1 cellular context compared by ENCODE assay signal in the genomic region with DNA sequence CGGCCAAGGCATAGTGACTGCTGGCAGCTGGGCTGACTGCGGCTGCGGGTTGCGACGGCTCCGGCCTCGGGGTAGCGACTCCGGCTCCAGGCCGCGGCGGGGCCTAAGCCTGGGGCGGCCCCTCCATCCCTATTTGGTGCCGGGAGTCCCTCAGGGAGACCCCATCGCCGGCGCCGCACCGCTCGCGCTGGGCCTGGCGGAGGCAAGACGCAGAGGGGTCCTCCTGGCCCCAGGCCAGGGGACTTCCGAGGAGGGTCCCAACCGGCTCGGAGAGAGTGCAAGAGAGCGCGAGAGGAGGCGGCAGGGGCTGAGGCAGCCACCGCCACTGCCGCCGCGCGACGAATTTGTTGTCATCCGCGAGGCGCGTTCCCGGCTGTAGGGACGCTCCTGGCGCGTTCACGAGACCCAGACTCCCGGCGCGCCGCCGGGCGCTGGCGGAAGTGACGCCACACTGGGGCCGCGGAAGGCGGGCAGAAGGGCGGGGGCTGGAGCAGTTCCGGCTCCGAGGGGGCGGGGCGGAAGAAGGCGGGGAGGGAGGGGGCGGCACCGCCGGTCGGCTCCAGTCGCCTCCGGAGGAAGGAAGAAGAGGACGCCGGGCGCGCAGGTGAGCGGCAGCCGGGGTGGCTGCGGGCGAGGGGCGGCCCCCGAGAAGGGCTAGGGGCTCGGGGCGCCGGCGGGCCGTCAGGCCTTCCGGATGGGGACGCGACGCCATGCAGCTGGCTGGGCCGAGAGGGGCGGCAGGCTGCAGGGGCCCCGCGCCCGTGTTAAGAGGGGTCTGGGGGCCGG.
TF ChIP-seq lines count a peak whose summit lies in the region.

A gene with protein sequence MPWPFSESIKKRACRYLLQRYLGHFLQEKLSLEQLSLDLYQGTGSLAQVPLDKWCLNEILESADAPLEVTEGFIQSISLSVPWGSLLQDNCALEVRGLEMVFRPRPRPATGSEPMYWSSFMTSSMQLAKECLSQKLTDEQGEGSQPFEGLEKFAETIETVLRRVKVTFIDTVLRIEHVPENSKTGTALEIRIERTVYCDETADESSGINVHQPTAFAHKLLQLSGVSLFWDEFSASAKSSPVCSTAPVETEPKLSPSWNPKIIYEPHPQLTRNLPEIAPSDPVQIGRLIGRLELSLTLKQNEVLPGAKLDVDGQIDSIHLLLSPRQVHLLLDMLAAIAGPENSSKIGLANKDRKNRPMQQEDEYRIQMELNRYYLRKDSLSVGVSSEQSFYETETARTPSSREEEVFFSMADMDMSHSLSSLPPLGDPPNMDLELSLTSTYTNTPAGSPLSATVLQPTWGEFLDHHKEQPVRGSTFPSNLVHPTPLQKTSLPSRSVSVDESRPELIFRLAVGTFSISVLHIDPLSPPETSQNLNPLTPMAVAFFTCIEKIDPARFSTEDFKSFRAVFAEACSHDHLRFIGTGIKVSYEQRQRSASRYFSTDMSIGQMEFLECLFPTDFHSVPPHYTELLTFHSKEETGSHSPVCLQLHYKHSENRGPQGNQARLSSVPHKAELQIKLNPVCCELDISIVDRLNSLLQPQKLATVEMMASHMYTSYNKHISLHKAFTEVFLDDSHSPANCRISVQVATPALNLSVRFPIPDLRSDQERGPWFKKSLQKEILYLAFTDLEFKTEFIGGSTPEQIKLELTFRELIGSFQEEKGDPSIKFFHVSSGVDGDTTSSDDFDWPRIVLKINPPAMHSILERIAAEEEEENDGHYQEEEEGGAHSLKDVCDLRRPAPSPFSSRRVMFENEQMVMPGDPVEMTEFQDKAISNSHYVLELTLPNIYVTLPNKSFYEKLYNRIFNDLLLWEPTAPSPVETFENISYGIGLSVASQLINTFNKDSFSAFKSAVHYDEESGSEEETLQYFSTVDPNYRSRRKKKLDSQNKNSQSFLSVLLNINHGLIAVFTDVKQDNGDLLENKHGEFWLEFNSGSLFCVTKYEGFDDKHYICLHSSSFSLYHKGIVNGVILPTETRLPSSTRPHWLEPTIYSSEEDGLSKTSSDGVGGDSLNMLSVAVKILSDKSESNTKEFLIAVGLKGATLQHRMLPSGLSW (N-terminal part only) (minus strand): TSS at position 377 of the 786 bp plus-strand sequence. CDS start 365 bp downstream, at position 12.
A gene with protein sequence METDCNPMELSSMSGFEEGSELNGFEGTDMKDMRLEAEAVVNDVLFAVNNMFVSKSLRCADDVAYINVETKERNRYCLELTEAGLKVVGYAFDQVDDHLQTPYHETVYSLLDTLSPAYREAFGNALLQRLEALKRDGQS (plus strand): TSS at position 562 of the 786 bp plus-strand sequence. CDS start 18,722 bp downstream, outside the sequence.

TF ChIP-seq in K562, 482 proteins besides CTCF, POLR2A, EP300 and RAD21 (continued from another document):
- TF ChIP-seq NFXL1 (CRISPR knock-in tag; IDR thresholded peaks at IDR 0.05) = no peak
- TF ChIP-seq ZFX (CRISPR knock-in tag; IDR thresholded peaks at IDR 0.05) = peak; percentile 83
- no peak for TF ChIP-seq MYNN (IDR thresholded peaks at IDR 0.05)
- no peak for TF ChIP-seq MYNN (CRISPR knock-in tag; IDR thresholded peaks at IDR 0.05)
- no peak for TF ChIP-seq ZNF253 (CRISPR knock-in tag; conservative IDR thresholded peaks at IDR 0.05)
- TF ChIP-seq SIN3B (IDR thresholded peaks at IDR 0.05; ENCODE audit: low read depth) = 0 out of 2 replicates have a peak, but pooled peaks have one; percentile 36
- TF ChIP-seq ZNF175 (CRISPR knock-in tag; IDR thresholded peaks at IDR 0.05; ENCODE audit: low read depth) = no peak
- peak in 1 of 2 experiments; percentile 55; a peak in 1 of 4 replicates for TF ChIP-seq NONO (IDR thresholded peaks at IDR 0.05; ENCODE audit: low read depth in 2 of 2, low read length in 1 of 2)
- TF ChIP-seq BCOR (IDR thresholded peaks at IDR 0.05) = no peak
- no peak for TF ChIP-seq BCL6 (CRISPR knock-in tag; IDR thresholded peaks at IDR 0.05)
- no peak for TF ChIP-seq HDGF (IDR thresholded peaks at IDR 0.05)
- no peak for TF ChIP-seq ADNP (tag; IDR thresholded peaks at IDR 0.05)
- no peak for TF ChIP-seq HMGXB4 (CRISPR knock-in tag; IDR thresholded peaks at IDR 0.05)
- TF ChIP-seq SRF (CRISPR knock-in tag; IDR thresholded peaks at IDR 0.05) = no peak
- no peak for TF ChIP-seq HNRNPLL (IDR thresholded peaks at IDR 0.05; ENCODE audit: low read depth, low read length, poor library complexity, severe bottlenecking)
- TF ChIP-seq SMAD1 (IDR thresholded peaks at IDR 0.05; ENCODE audit: low read depth, low read length, partially characterized antibody) = no peak
- no peak for TF ChIP-seq PTBP1 (IDR thresholded peaks at IDR 0.05; ENCODE audit: low read depth, low read length)
- no peak for TF ChIP-seq ZNF146 (CRISPR knock-in tag; IDR thresholded peaks at IDR 0.05; ENCODE audit: unreplicated experiment)
